9 cellular contexts compared by ENCODE assay signal in the genomic region with DNA sequence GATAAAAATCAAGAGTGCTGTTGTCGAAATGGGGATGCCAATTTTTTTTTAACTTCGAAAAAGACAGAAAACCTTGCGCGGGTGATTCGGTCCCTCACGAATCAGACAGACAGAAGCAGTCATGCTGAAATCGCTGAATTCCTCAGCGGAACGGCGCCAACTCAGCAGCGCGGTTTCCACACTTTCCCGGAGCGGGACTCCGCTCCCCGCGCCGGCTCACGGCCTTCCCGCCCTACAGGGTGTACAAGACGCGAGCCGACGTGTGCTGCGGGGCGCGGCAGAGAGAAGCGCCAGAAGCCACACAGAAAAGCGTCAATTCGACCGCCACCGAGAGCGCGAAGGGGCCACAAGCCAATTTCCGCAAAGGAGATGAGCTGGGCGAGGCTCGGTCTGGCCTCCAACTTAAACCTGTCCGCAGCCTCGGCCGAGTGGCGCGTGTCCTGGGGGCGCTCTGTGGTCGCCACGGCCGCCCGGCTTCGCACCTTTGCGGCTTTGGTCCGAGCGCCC. TPM values are rescaled to one million over a fixed set of nuclear protein-coding genes. Genes with fewer than 3 reads are reported as not detected.
DNase-seq lines count a peak whose midpoint lies in the region; ATAC-seq, FAIRE-seq and TF ChIP-seq lines count a peak whose summit lies in the region.
"Had no signal": no experiment of that assay in that cellular context is flagged by ENCODE, and none has a peak within 500 bp of the region (broad histone marks: within the 10 kb centered on the region; RNA-seq: fewer than 3 reads in every experiment).

No MANE protein-coding gene starts in this region.

- FAIRE-seq in keratinocyte (lab: Jason Lieb, UNC) = no peak

- no peaks in the 10 kb centered on the region for H3K9me3 ChIP-seq in keratinocyte (ENCODE audit: control insufficient read depth, low read depth, low read length)

- no peaks in the 10 kb centered on the region for H4K20me1 ChIP-seq in keratinocyte (ENCODE audit: control insufficient read depth, extremely low read depth, insufficient read depth, low read length)

- dilution Hi-C loops in keratinocyte (cut with MboI; ENCODE audit: extremely low pct_ligation_motif_present, low sequenced_read_pairs) = no loop called here

- ATAC-seq in HG03354 (IDR thresholded peaks at IDR 0.05; ENCODE audit: poor library complexity, severe bottlenecking, unreplicated experiment) (peak; percentile 15), GM19452 (IDR thresholded peaks at IDR 0.05; ENCODE audit: unreplicated experiment) (no peak)

- H3K79me2 ChIP-seq in keratinocyte (ENCODE audit: control insufficient read depth, insufficient read depth, low read length) = no peaks in the 10 kb centered on the region

- no peaks in the 10 kb centered on the region for H3K4me1 ChIP-seq in keratinocyte (ENCODE audit: control insufficient read depth, extremely low read depth, insufficient read depth, low read length)

- H2AFZ ChIP-seq in keratinocyte (ENCODE audit: control insufficient read depth, low read length) = no peak overlapping the region

- peaks cover 25% of the 10 kb centered on the region for H3K27me3 ChIP-seq in keratinocyte (ENCODE audit: control insufficient read depth, extremely low read depth, insufficient read depth, low read length)

- H3K4me2 ChIP-seq in keratinocyte (ENCODE audit: control insufficient read depth, extremely low read depth, insufficient read depth, low read depth, low read length) = peak overlapping the region; percentile 65

- no peak overlapping the region for H3K9ac ChIP-seq in keratinocyte (ENCODE audit: control insufficient read depth, extremely low read depth, insufficient read depth, low read length)

- H3K9me1 ChIP-seq in keratinocyte (ENCODE audit: control insufficient read depth, extremely low read depth, insufficient read depth, low read length) = no peaks in the 10 kb centered on the region

- DNase-seq in NCI-H82 (lab: John Stamatoyannopoulos, UW) (peak; percentile 24), NCI-H82 treated with DMSO at 0.1 percent for 48 hours (lab: John Stamatoyannopoulos, UW; ENCODE audit: unreplicated experiment) (no peak), keratinocyte (ENCODE audit: low read depth, low spot score) (no peak), T1000 (lab: John Stamatoyannopoulos, UW) (no peak)
- peak; percentile 2 for DNase-seq in activated naive CD4-positive, alpha-beta T cell treated with Interleukin-2 at 50 U/mL for 16 hours
- DNase-seq in stimulated activated naive CD4-positive, alpha-beta T cell treated with Interleukin-2 at 50 U/mL for 16 hours (lab: John Stamatoyannopoulos, UW) = peak; percentile 0

- no peak for TF ChIP-seq CTCF in keratinocyte (optimal IDR thresholded peaks at IDR 0.05 in 1 of 3, IDR thresholded peaks at IDR 0.05 in 1 of 3, conservative IDR thresholded peaks at IDR 0.05 in 1 of 3; ENCODE audit: extremely low read depth in 1 of 3, insufficient read depth in 2 of 3, low read length in 3 of 3)

- no peak overlapping the region for H3K27ac ChIP-seq in keratinocyte (ENCODE audit: control insufficient read depth, insufficient read depth, low read length)

- H3K4me3 ChIP-seq in keratinocyte (ENCODE audit: control insufficient read depth in 2 of 3, extremely low read depth in 1 of 3, insufficient read depth in 2 of 3, low read depth in 1 of 3, low read length in 3 of 3) = no peak overlapping the region

- no peaks in the 10 kb centered on the region for H3K36me3 ChIP-seq in keratinocyte (ENCODE audit: control insufficient read depth in 2 of 2, extremely low read depth in 1 of 2, insufficient read depth in 2 of 2, low read length in 2 of 2)

RNA-seq across cellular contexts. Expression of gene NEXMIF, which starts 1.3 kb away (rescaled TPM):
- under 0.01 to 0.01 TPM (median 0.01 TPM) in 3 replicates for polyA plus RNA-seq in keratinocyte
- polyA plus RNA-seq in keratinocyte (2011; ENCODE audit: low read depth) = not detected
- under 0.01 TPM in 1 of 2 replicates, not detected in the other for polyA plus RNA-seq in keratinocyte (2011; cell fraction: cytosol; rRNA removed)
- 0.01 TPM in 2 replicates for polyA plus RNA-seq in keratinocyte (2011; cell fraction: nucleus; rRNA removed)
- polyA plus RNA-seq in keratinocyte (2012; ENCODE audit: low replicate concordance) = not detected in 2 replicates
- polyA minus RNA-seq in keratinocyte = not detected in 3 replicates
- polyA minus RNA-seq in keratinocyte (2011; cell fraction: cytosol; rRNA and poly(A)+ RNA removed) = not detected
- polyA minus RNA-seq in keratinocyte (2011; cell fraction: nucleus; rRNA and poly(A)+ RNA removed) = 0.62 TPM in 1 of 2 replicates, not detected in the other
- polyA plus RNA-seq: BJ had no signal

Comparison
In these comparisons a context has a peak if more than half of its experiments do, and no peak if none do; other contexts are left out.
1. DNase-seq: peak in NCI-H82 (single experiment), activated naive CD4-positive, alpha-beta T cell treated with Interleukin-2 at 50 U/mL for 16 hours (single experiment) and stimulated activated naive CD4-positive, alpha-beta T cell treated with Interleukin-2 at 50 U/mL for 16 hours (single experiment); none in NCI-H82 treated with DMSO at 0.1 percent for 48 hours (single experiment), keratinocyte (single experiment) and T1000 (single experiment).